Comparison of ENCODE assay signal across 8 cellular contexts in genomic region chr17:27569257-27569722, GRCh38.
A peak's percentile ranks its signal among the peaks of the same experiment; 100 is the strongest.
DNase-seq lines count a peak whose midpoint lies in the region; ATAC-seq and TF ChIP-seq lines count a peak whose summit lies in the region.

No MANE protein-coding gene starts in this region.

- peak overlapping the region in 1 of 12 donors; percentile 32 for H3K27ac ChIP-seq in heart left ventricle

- intact Hi-C loops in heart left ventricle (cut with DNase I) = loop anchor here in 4 of 10 donors (5.0 to 10.0 kb wide), 3 partner anchors 74 to 114 kb away; partner anchors contain the start of gene KSR1 (in 3 of the 4)

- ATAC-seq in heart left ventricle = peak in 1 of 4 donors; percentile 36
- no peak for ATAC-seq in GM21529 (IDR thresholded peaks at IDR 0.05; ENCODE audit: unreplicated experiment)

- H3K9me3 ChIP-seq in heart left ventricle = no peaks in the 10 kb centered on the region

- 86 to 89% (median 87%) methylated on average over 6 of the region's 6 CpGs for WGBS in heart left ventricle, 4 donors

- TF ChIP-seq CTCF in heart left ventricle (IDR thresholded peaks at IDR 0.05) = peak; percentile 28 to 63 (median 43)

- TF ChIP-seq POLR2A in heart left ventricle (IDR thresholded peaks at IDR 0.05) = no peak

- no peak overlapping the region for H3K4me3 ChIP-seq in heart left ventricle

- H3K36me3 ChIP-seq in heart left ventricle = no peaks in the 10 kb centered on the region

- H3K4me1 ChIP-seq in heart left ventricle = peaks cover 0 to 65% (median 38%) of the 10 kb centered on the region in 12 donors

- peak; percentile 39 for DNase-seq in SIG-M5 treated with dmso at 0.1 percent for 504 hours (lab: John Stamatoyannopoulos, UW; ENCODE audit: unreplicated experiment)
- no peak for DNase-seq in SIG-M5 (lab: John Stamatoyannopoulos, UW)
- peak; percentile 23 for DNase-seq in M059J (ENCODE audit: low read depth)
- peak; percentile 21 for DNase-seq in activated T-cell treated with anti-CD3 and anti-CD28 coated beads for 4 hours
- no peak for DNase-seq in heart left ventricle
- peak; percentile 58 to 64 for DNase-seq in stimulated activated CD4-positive, alpha-beta T cell treated with anti-CD3 and anti-CD28 coated beads, Interleukin-2, amount 100 ng/mL, for 24 hours
- no peak for DNase-seq in NCI-H2227 (lab: John Stamatoyannopoulos, UW; ENCODE audit: unreplicated experiment)

- no peaks in the 10 kb centered on the region for H3K27me3 ChIP-seq in heart left ventricle

Comparison
In these comparisons a context has a peak if more than half of its experiments do, and no peak if none do; other contexts are left out.
1. DNase-seq: peak in SIG-M5 treated with dmso at 0.1 percent for 504 hours (single experiment), M059J (single experiment), activated T-cell treated with anti-CD3 and anti-CD28 coated beads for 4 hours (single experiment) and stimulated activated CD4-positive, alpha-beta T cell treated with anti-CD3 and anti-CD28 coated beads, Interleukin-2, amount 100 ng/mL, for 24 hours (2 of 2); none in SIG-M5 (single experiment), heart left ventricle (0 of 5) and NCI-H2227 (single experiment).